1 cellular context compared by ENCODE assay signal in genomic region chr16:57640612-57641011, GRCh38.
TF ChIP-seq lines count a peak whose summit lies in the region.

No MANE protein-coding gene starts in this region.

TF ChIP-seq in SK-N-SH, 30 proteins besides CTCF, POLR2A, EP300 and RAD21 (continued from another document):
- TF ChIP-seq, protein P1, sequence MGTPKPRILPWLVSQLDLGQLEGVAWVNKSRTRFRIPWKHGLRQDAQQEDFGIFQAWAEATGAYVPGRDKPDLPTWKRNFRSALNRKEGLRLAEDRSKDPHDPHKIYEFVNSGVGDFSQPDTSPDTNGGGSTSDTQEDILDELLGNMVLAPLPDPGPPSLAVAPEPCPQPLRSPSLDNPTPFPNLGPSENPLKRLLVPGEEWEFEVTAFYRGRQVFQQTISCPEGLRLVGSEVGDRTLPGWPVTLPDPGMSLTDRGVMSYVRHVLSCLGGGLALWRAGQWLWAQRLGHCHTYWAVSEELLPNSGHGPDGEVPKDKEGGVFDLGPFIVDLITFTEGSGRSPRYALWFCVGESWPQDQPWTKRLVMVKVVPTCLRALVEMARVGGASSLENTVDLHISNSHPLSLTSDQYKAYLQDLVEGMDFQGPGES (IDR thresholded peaks at IDR 0.05; ENCODE audit: low read depth, low read length): no peak
- TF ChIP-seq FOSL2 (IDR thresholded peaks at IDR 0.05; ENCODE audit: borderline replicate concordance, low read depth) (no peak), TCF12 (IDR thresholded peaks at IDR 0.05) (no peak), REST (IDR thresholded peaks at IDR 0.05; ENCODE audit: low read depth, low read length) (no peak), TAF1 (IDR thresholded peaks at IDR 0.05; ENCODE audit: borderline replicate concordance, low read depth, low read length) (no peak), NRF1 (IDR thresholded peaks at IDR 0.05; ENCODE audit: low read depth, low read length) (no peak), SMC3 (IDR thresholded peaks at IDR 0.05; ENCODE audit: low read depth, low read length) (no peak), SIN3A (IDR thresholded peaks at IDR 0.05; ENCODE audit: borderline replicate concordance, low read depth, low read length) (no peak), POLR2AphosphoS5 (IDR thresholded peaks at IDR 0.05; ENCODE audit: low read depth, low read length) (no peak), GABPA (IDR thresholded peaks at IDR 0.05; ENCODE audit: low read depth) (no peak), MEF2A (IDR thresholded peaks at IDR 0.05; ENCODE audit: borderline replicate concordance, low read depth) (no peak), NFIC (IDR thresholded peaks at IDR 0.05; ENCODE audit: borderline replicate concordance) (no peak), GATA2 (CRISPR knock-in tag; IDR thresholded peaks at IDR 0.05) (no peak), USF1 (IDR thresholded peaks at IDR 0.05; ENCODE audit: borderline replicate concordance, low read depth) (no peak)
